ENCODE assay signal across 21 cellular contexts in the genomic region with DNA sequence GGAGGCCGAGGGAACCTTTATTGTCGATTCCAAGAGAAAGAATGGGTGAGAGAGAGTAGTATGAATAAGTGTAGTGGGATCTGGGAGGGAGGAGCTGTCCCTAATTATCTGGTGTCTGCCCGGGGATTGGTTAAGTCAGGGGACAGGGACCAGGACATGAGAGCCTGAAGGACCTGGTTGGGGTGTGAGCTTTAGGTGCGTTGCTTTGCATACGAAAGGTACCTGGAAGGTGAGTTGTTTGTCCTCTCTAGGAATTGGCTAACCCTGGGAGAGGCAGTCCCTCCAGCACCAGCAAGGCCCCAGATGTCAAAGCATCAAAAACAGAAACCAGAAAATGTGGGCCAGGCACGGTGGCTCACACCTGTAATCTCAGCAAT. TPM values are rescaled to one million over a fixed set of nuclear protein-coding genes. Genes with fewer than 3 reads are reported as not detected.
DNase-seq lines count a peak whose midpoint lies in the region; ATAC-seq and TF ChIP-seq lines count a peak whose summit lies in the region.
"Had no signal": no experiment of that assay in that cellular context is flagged by ENCODE, and none has a peak within 500 bp of the region (broad histone marks: within the 10 kb centered on the region; RNA-seq: fewer than 3 reads in every experiment).

No MANE protein-coding gene starts in this region.

- H3K27me3 Mint-ChIP-seq in activated CD4-positive, alpha-beta T cell treated with anti-CD3 and anti-CD28 coated beads, Interleukin-2, amount 10 ng/mL, durations not matched to agents 24 days and 14 days, result no peaks in the 10 kb centered on the region
- H3K27me3 Mint-ChIP-seq in activated CD4-positive, alpha-beta T cell treated with anti-CD3 and anti-CD28 coated beads for 36 hours, result no peaks in the 10 kb centered on the region
- peaks cover 6% of the 10 kb centered on the region for H3K27me3 Mint-ChIP-seq in stimulated activated naive CD8-positive, alpha-beta T cell treated with anti-CD3 and anti-CD28 coated beads, Interleukin-15, Interleukin-2, amounts not matched to agents 100 ng/mL and 50 ng/mL, for 24 hours
- H3K27me3 Mint-ChIP-seq in stimulated activated naive CD8-positive, alpha-beta T cell treated with anti-CD3 and anti-CD28 coated beads, Interleukin-15, amount 100 ng/mL, for 72 hours, result no peaks in the 10 kb centered on the region
- H3K27me3 Mint-ChIP-seq in neural crest cell (ENCODE audit: low read depth) (no peaks in the 10 kb centered on the region), natural killer cell (ENCODE audit: low read depth in 2 of 2) (no peaks in the 10 kb centered on the region)
- H3K27me3 Mint-ChIP-seq: CD4-positive, alpha-beta T cell had no signal

- no peak for ATAC-seq in activated CD4-positive, alpha-beta T cell treated with anti-CD3 and anti-CD28 coated beads for 36 hours
- no peak for ATAC-seq in stimulated activated naive CD8-positive, alpha-beta T cell treated with anti-CD3 and anti-CD28 coated beads, Interleukin-15, amount 100 ng/mL, for 72 hours
- no peak for ATAC-seq in natural killer cell
- ATAC-seq in HG02970 (IDR thresholded peaks at IDR 0.05; ENCODE audit: low FRiP score, unreplicated experiment), result no peak
- ATAC-seq: GM12878, HCT116 had no signal

- TF ChIP-seq CTCF in neural crest cell (conservative IDR thresholded peaks at IDR 0.05) (no peak), natural killer cell (IDR thresholded peaks at IDR 0.05) (no peak)

- POLR2A ChIA-PET in activated CD4-positive, alpha-beta T cell treated with anti-CD3 and anti-CD28 coated beads for 36 hours (lab: Charles Lee), result no interaction called here

- peaks cover 21% of the 10 kb centered on the region for H3K4me1 Mint-ChIP-seq in activated CD4-positive, alpha-beta T cell treated with anti-CD3 and anti-CD28 coated beads, Interleukin-2, amount 10 ng/mL, durations not matched to agents 24 days and 14 days
- peaks cover 12% of the 10 kb centered on the region for H3K4me1 Mint-ChIP-seq in activated CD4-positive, alpha-beta T cell treated with anti-CD3 and anti-CD28 coated beads for 36 hours
- peaks cover 16% of the 10 kb centered on the region for H3K4me1 Mint-ChIP-seq in stimulated activated naive CD8-positive, alpha-beta T cell treated with anti-CD3 and anti-CD28 coated beads, Interleukin-15, Interleukin-2, amounts not matched to agents 100 ng/mL and 50 ng/mL, for 24 hours (ENCODE audit: low read depth)
- H3K4me1 Mint-ChIP-seq in stimulated activated naive CD8-positive, alpha-beta T cell treated with anti-CD3 and anti-CD28 coated beads, Interleukin-15, amount 100 ng/mL, for 72 hours, result peaks cover 53% of the 10 kb centered on the region
- peaks cover 12% of the 10 kb centered on the region for H3K4me1 Mint-ChIP-seq in neural crest cell
- H3K4me1 Mint-ChIP-seq in natural killer cell, result no peaks in the 10 kb centered on the region

- intact Hi-C loops in activated CD4-positive, alpha-beta T cell treated with anti-CD3 and anti-CD28 coated beads, Interleukin-2, amount 10 ng/mL, durations not matched to agents 24 days and 14 days (cut with micrococcal nuclease), result no loop called here
- intact Hi-C loops in activated CD4-positive, alpha-beta T cell treated with anti-CD3 and anti-CD28 coated beads for 36 hours (cut with DNase I, micrococcal nuclease), result no loop called here
- intact Hi-C loops in natural killer cell (cut with micrococcal nuclease), result no loop called here

- DNase-seq in activated CD4-positive, alpha-beta T cell treated with anti-CD3 and anti-CD28 coated beads, Interleukin-2, amount 10 ng/mL, durations not matched to agents 24 days and 14 days, result no peak
- DNase-seq in activated CD4-positive, alpha-beta T cell treated with anti-CD3 and anti-CD28 coated beads for 36 hours, result no peak
- DNase-seq in stimulated activated naive CD8-positive, alpha-beta T cell treated with anti-CD3 and anti-CD28 coated beads, Interleukin-15, amount 100 ng/mL, for 72 hours, result no peak
- DNase-seq in neural crest cell (ENCODE audit: low read depth, low spot score) (no peak), natural killer cell (no peak)
- no peak for DNase-seq in activated CD8-positive, alpha-beta memory T cell treated with anti-CD3 and anti-CD28 coated beads for 24 hours
- DNase-seq: ACHN, COR-L47, DMS79 treated with DMSO at 0.1 percent for 48 hours, GM23248, KG1, NCI-H1092, NCI-H1436, NCI-H187 treated with DMSO at 0.1 percent for 48 hours, NCI-H510A, NCI-H748 treated with DMSO at 0.1 percent for 48 hours had no signal

- CTCF ChIA-PET in activated CD4-positive, alpha-beta T cell treated with anti-CD3 and anti-CD28 coated beads for 36 hours (lab: Charles Lee), result interaction anchor here (0.8 kb wide), 1 partner anchor 12 kb away, joined by 4 read pairs; no protein-coding TSS in a partner anchor

- no peak overlapping the region for H3K4me3 Mint-ChIP-seq in activated CD4-positive, alpha-beta T cell treated with anti-CD3 and anti-CD28 coated beads, Interleukin-2, amount 10 ng/mL, durations not matched to agents 24 days and 14 days
- H3K4me3 Mint-ChIP-seq in activated CD4-positive, alpha-beta T cell treated with anti-CD3 and anti-CD28 coated beads for 36 hours, result no peak overlapping the region
- H3K4me3 Mint-ChIP-seq in stimulated activated naive CD8-positive, alpha-beta T cell treated with anti-CD3 and anti-CD28 coated beads, Interleukin-15, Interleukin-2, amounts not matched to agents 100 ng/mL and 50 ng/mL, for 24 hours, result no peak overlapping the region
- peak overlapping the region in 1 of 2 donors; percentile 18 for H3K4me3 Mint-ChIP-seq in stimulated activated naive CD8-positive, alpha-beta T cell treated with anti-CD3 and anti-CD28 coated beads, Interleukin-15, amount 100 ng/mL, for 72 hours
- H3K4me3 Mint-ChIP-seq in neural crest cell (no peak overlapping the region), natural killer cell (no peak overlapping the region)
- H3K4me3 Mint-ChIP-seq: CD4-positive, alpha-beta T cell had no signal

- peak overlapping the region; percentile 79 for H3K27ac Mint-ChIP-seq in activated CD4-positive, alpha-beta T cell treated with anti-CD3 and anti-CD28 coated beads, Interleukin-2, amount 10 ng/mL, durations not matched to agents 24 days and 14 days
- H3K27ac Mint-ChIP-seq in activated CD4-positive, alpha-beta T cell treated with anti-CD3 and anti-CD28 coated beads for 36 hours, result no peak overlapping the region
- peak overlapping the region; percentile 45 for H3K27ac Mint-ChIP-seq in stimulated activated naive CD8-positive, alpha-beta T cell treated with anti-CD3 and anti-CD28 coated beads, Interleukin-15, Interleukin-2, amounts not matched to agents 100 ng/mL and 50 ng/mL, for 24 hours
- peak overlapping the region in 1 of 2 donors; percentile 99 for H3K27ac Mint-ChIP-seq in stimulated activated naive CD8-positive, alpha-beta T cell treated with anti-CD3 and anti-CD28 coated beads, Interleukin-15, amount 100 ng/mL, for 72 hours
- H3K27ac Mint-ChIP-seq in neural crest cell (ENCODE audit: unreplicated experiment), result peak overlapping the region; percentile 81
- no peak overlapping the region for H3K27ac Mint-ChIP-seq in natural killer cell
- H3K27ac Mint-ChIP-seq: CD4-positive, alpha-beta T cell had no signal

- H3K9me3 Mint-ChIP-seq in activated CD4-positive, alpha-beta T cell treated with anti-CD3 and anti-CD28 coated beads, Interleukin-2, amount 10 ng/mL, durations not matched to agents 24 days and 14 days, result no peaks in the 10 kb centered on the region
- H3K9me3 Mint-ChIP-seq in activated CD4-positive, alpha-beta T cell treated with anti-CD3 and anti-CD28 coated beads for 36 hours (ENCODE audit: low read depth), result no peaks in the 10 kb centered on the region
- H3K9me3 Mint-ChIP-seq in stimulated activated naive CD8-positive, alpha-beta T cell treated with anti-CD3 and anti-CD28 coated beads, Interleukin-15, Interleukin-2, amounts not matched to agents 100 ng/mL and 50 ng/mL, for 24 hours, result no peaks in the 10 kb centered on the region
- no peaks in the 10 kb centered on the region for H3K9me3 Mint-ChIP-seq in stimulated activated naive CD8-positive, alpha-beta T cell treated with anti-CD3 and anti-CD28 coated beads, Interleukin-15, amount 100 ng/mL, for 72 hours
- no peaks in the 10 kb centered on the region for H3K9me3 Mint-ChIP-seq in neural crest cell
- H3K9me3 Mint-ChIP-seq in natural killer cell, result no peaks in the 10 kb centered on the region
- H3K9me3 Mint-ChIP-seq: CD4-positive, alpha-beta T cell had no signal

- no peaks in the 10 kb centered on the region for H3K36me3 Mint-ChIP-seq in activated CD4-positive, alpha-beta T cell treated with anti-CD3 and anti-CD28 coated beads, Interleukin-2, amount 10 ng/mL, durations not matched to agents 24 days and 14 days (ENCODE audit: low read depth)
- no peaks in the 10 kb centered on the region for H3K36me3 Mint-ChIP-seq in activated CD4-positive, alpha-beta T cell treated with anti-CD3 and anti-CD28 coated beads for 36 hours (ENCODE audit: low read depth)
- no peaks in the 10 kb centered on the region for H3K36me3 Mint-ChIP-seq in stimulated activated naive CD8-positive, alpha-beta T cell treated with anti-CD3 and anti-CD28 coated beads, Interleukin-15, Interleukin-2, amounts not matched to agents 100 ng/mL and 50 ng/mL, for 24 hours (ENCODE audit: low read depth)
- H3K36me3 Mint-ChIP-seq in neural crest cell (ENCODE audit: low read depth) (no peaks in the 10 kb centered on the region), natural killer cell (no peaks in the 10 kb centered on the region)

RNA-seq across cellular contexts. Expression of a gene that starts 48.1 kb away (rescaled TPM):
- total RNA-seq in activated CD4-positive, alpha-beta T cell treated with anti-CD3 and anti-CD28 coated beads, Interleukin-2, amount 10 ng/mL, durations not matched to agents 24 days and 14 days, result 1,154 and 1,159 TPM in 2 replicates
- total RNA-seq in activated CD4-positive, alpha-beta T cell treated with anti-CD3 and anti-CD28 coated beads for 36 hours, result 1,000 to 10,000 TPM in 1 of 2 experiments, 100 to 1,000 TPM in 1; 889 to 1,817 TPM
- 1,439 and 1,563 TPM in 2 replicates for total RNA-seq in neural crest cell
- total RNA-seq in natural killer cell, result 100 to 1,000 TPM; 797 to 996 (median 940) TPM

Comparison
In these comparisons a context has a peak if more than half of its experiments do, and no peak if none do; other contexts are left out.
1. H3K27ac Mint-ChIP-seq: peak in activated CD4-positive, alpha-beta T cell treated with anti-CD3 and anti-CD28 coated beads, Interleukin-2, amount 10 ng/mL, durations not matched to agents 24 days and 14 days (single experiment), stimulated activated naive CD8-positive, alpha-beta T cell treated with anti-CD3 and anti-CD28 coated beads, Interleukin-15, Interleukin-2, amounts not matched to agents 100 ng/mL and 50 ng/mL, for 24 hours (single experiment) and neural crest cell (single experiment); none in activated CD4-positive, alpha-beta T cell treated with anti-CD3 and anti-CD28 coated beads for 36 hours (single experiment) and natural killer cell (0 of 2).